ENCODE assay signal across 19 cellular contexts in genomic region chr3:85270488-85270887, GRCh38.
DNase-seq lines count a peak whose midpoint lies in the region; TF ChIP-seq lines count a peak whose summit lies in the region.
"Had no signal": no experiment of that assay in that cellular context is flagged by ENCODE, and none has a peak within 500 bp of the region (broad histone marks: within the 10 kb centered on the region; RNA-seq: fewer than 3 reads in every experiment).

No MANE protein-coding gene starts in this region.

- no peaks in the 10 kb centered on the region for H3K27me3 Mint-ChIP-seq in type B pancreatic cell
- H3K27me3 Mint-ChIP-seq in activated CD4-positive, alpha-beta T cell treated with anti-CD3 and anti-CD28 coated beads, Interleukin-2, amount 10 ng/mL, durations not matched to agents 24 days and 14 days = no peaks in the 10 kb centered on the region
- H3K27me3 Mint-ChIP-seq: CD8-positive, alpha-beta memory T cell had no signal

- DNase-seq in NCI-H1105 treated with DMSO at 0.1 percent for 48 hours (lab: John Stamatoyannopoulos, UW) (peak; percentile 8), NCI-H1105 (lab: John Stamatoyannopoulos, UW) (no peak), NCI-H2029 treated with DMSO at 0.1 percent for 48 hours (lab: John Stamatoyannopoulos, UW) (peak; percentile 63), NCI-H748 (lab: John Stamatoyannopoulos, UW; ENCODE audit: unreplicated experiment) (peak; percentile 58), type B pancreatic cell (ENCODE audit: extremely low spot score, unreplicated experiment) (no peak)
- no peak for DNase-seq in NK-92 treated with Interleukin-12 subunit alpha and Interleukin-12 subunit beta, amount 100 ng/mL, for 24 hours (lab: John Stamatoyannopoulos, UW)
- no peak for DNase-seq in activated CD4-positive, alpha-beta T cell treated with anti-CD3 and anti-CD28 coated beads, Interleukin-2, amount 10 ng/mL, durations not matched to agents 24 days and 14 days
- DNase-seq: AML-193; C1 segment of cervical spinal cord; CD8-positive, alpha-beta memory T cell; DND-41; GOT3; HCEC 1CT; NCI-H1092 treated with DMSO at 0.1 percent for 48 hours; NCI-H1694 treated with DMSO at 0.1 percent for 48 hours; NCI-H446 treated with DMSO at 0.1 percent for 48 hours; NCI-H82; T1000 had no signal

- no peak overlapping the region for H3K4me3 Mint-ChIP-seq in type B pancreatic cell
- H3K4me3 Mint-ChIP-seq in activated CD4-positive, alpha-beta T cell treated with anti-CD3 and anti-CD28 coated beads, Interleukin-2, amount 10 ng/mL, durations not matched to agents 24 days and 14 days = no peak overlapping the region
- H3K4me3 Mint-ChIP-seq: CD8-positive, alpha-beta memory T cell; T-helper 1 cell treated with Interleukin-12 subunit alpha and Interleukin-12 subunit beta and Interleukin-4 antibody, amounts not matched to agents 30 μg/mL and 1 μg/mL, for 36 hours had no signal

- H3K4me1 Mint-ChIP-seq in type B pancreatic cell (ENCODE audit: unreplicated experiment) = no peaks in the 10 kb centered on the region
- H3K4me1 Mint-ChIP-seq in activated CD4-positive, alpha-beta T cell treated with anti-CD3 and anti-CD28 coated beads, Interleukin-2, amount 10 ng/mL, durations not matched to agents 24 days and 14 days = no peaks in the 10 kb centered on the region
- H3K4me1 Mint-ChIP-seq: CD8-positive, alpha-beta memory T cell had no signal

- intact Hi-C loops in activated CD4-positive, alpha-beta T cell treated with anti-CD3 and anti-CD28 coated beads, Interleukin-2, amount 10 ng/mL, durations not matched to agents 24 days and 14 days (cut with micrococcal nuclease) = no loop called here

- no peaks in the 10 kb centered on the region for H3K9me3 Mint-ChIP-seq in type B pancreatic cell
- no peaks in the 10 kb centered on the region for H3K9me3 Mint-ChIP-seq in activated CD4-positive, alpha-beta T cell treated with anti-CD3 and anti-CD28 coated beads, Interleukin-2, amount 10 ng/mL, durations not matched to agents 24 days and 14 days
- H3K9me3 Mint-ChIP-seq: T-helper 1 cell treated with Interleukin-12 subunit alpha and Interleukin-12 subunit beta and Interleukin-4 antibody, amounts not matched to agents 30 μg/mL and 1 μg/mL, for 36 hours had no signal

- peak overlapping the region; percentile 1 for H3K27ac Mint-ChIP-seq in type B pancreatic cell
- no peak overlapping the region for H3K27ac Mint-ChIP-seq in activated CD4-positive, alpha-beta T cell treated with anti-CD3 and anti-CD28 coated beads, Interleukin-2, amount 10 ng/mL, durations not matched to agents 24 days and 14 days
- H3K27ac Mint-ChIP-seq: CD8-positive, alpha-beta memory T cell; T-helper 1 cell treated with Interleukin-12 subunit alpha and Interleukin-12 subunit beta and Interleukin-4 antibody, amounts not matched to agents 30 μg/mL and 1 μg/mL, for 36 hours had no signal

- TF ChIP-seq CTCF in type B pancreatic cell (conservative IDR thresholded peaks at IDR 0.05) = no peak

- no peaks in the 10 kb centered on the region for H3K36me3 Mint-ChIP-seq in type B pancreatic cell
- H3K36me3 Mint-ChIP-seq in activated CD4-positive, alpha-beta T cell treated with anti-CD3 and anti-CD28 coated beads, Interleukin-2, amount 10 ng/mL, durations not matched to agents 24 days and 14 days (ENCODE audit: low read depth) = no peaks in the 10 kb centered on the region
- H3K36me3 Mint-ChIP-seq: CD8-positive, alpha-beta memory T cell had no signal

Comparison
In these comparisons a context has a peak if more than half of its experiments do, and no peak if none do; other contexts are left out.
1. DNase-seq: peak in NCI-H1105 treated with DMSO at 0.1 percent for 48 hours (single experiment), NCI-H2029 treated with DMSO at 0.1 percent for 48 hours (single experiment) and NCI-H748 (single experiment); none in NCI-H1105 (single experiment), type B pancreatic cell (single experiment), NK-92 treated with Interleukin-12 subunit alpha and Interleukin-12 subunit beta, amount 100 ng/mL, for 24 hours (single experiment) and activated CD4-positive, alpha-beta T cell treated with anti-CD3 and anti-CD28 coated beads, Interleukin-2, amount 10 ng/mL, durations not matched to agents 24 days and 14 days (single experiment).